Comparison of ENCODE assay signal across 3 cellular contexts in the genomic region with DNA sequence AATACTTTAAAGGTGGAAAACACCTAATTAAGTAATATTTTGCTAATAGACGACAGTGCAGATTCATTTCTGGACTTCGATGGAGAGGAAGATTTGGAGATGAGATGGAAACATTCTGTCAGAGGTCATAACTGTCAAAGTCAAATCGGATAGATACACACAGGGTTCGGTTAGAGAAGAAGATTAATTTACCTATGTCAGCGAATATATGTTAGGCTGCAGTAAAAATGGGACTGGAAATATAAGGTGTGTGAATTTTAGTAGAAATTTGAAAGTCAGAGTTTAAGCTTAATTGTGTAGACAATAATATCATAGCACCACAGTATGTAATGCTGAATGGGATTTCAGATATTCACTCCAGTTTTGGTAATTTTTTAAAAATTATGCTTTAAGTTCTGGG.
TF ChIP-seq lines count a peak whose summit lies in the region.

No MANE protein-coding gene starts in this region.

TF ChIP-seq in HepG2, 621 proteins besides CTCF, POLR2A, EP300 and RAD21:
- TF ChIP-seq ZEB1 (IDR thresholded peaks at IDR 0.05; ENCODE audit: insufficient replicate concordance, low read depth), result no peak
- peak; percentile 61 to 81 for TF ChIP-seq MAFK (conservative IDR thresholded peaks at IDR 0.05 in 1 of 2, IDR thresholded peaks at IDR 0.05 in 1 of 2; ENCODE audit: low read length in 2 of 2)
- peak; percentile 65 for TF ChIP-seq MAFF (IDR thresholded peaks at IDR 0.05; ENCODE audit: low read depth, low read length)
- no peak for TF ChIP-seq ZNF792 (CRISPR knock-in tag; IDR thresholded peaks at IDR 0.05)
- TF ChIP-seq ZNF768 (CRISPR knock-in tag; IDR thresholded peaks at IDR 0.05), result no peak
- no peak for TF ChIP-seq CAMTA2 (CRISPR knock-in tag; IDR thresholded peaks at IDR 0.05; ENCODE audit: borderline replicate concordance)
- TF ChIP-seq SRSF4 (IDR thresholded peaks at IDR 0.05; ENCODE audit: low read depth, low read length, poor library complexity, severe bottlenecking), result no peak

TF ChIP-seq in A549, 52 proteins besides CTCF, POLR2A, EP300 and RAD21:
- TF ChIP-seq MAFK (IDR thresholded peaks at IDR 0.05; ENCODE audit: partially characterized antibody), result peak; percentile 53
- no peak for TF ChIP-seq FOSL2 (IDR thresholded peaks at IDR 0.05)
- TF ChIP-seq FOSL2 (CRISPR knock-in tag; IDR thresholded peaks at IDR 0.05), result no peak

TF ChIP-seq in IMR-90, 13 proteins besides CTCF, POLR2A, EP300 and RAD21:
- TF ChIP-seq CHD1 (IDR thresholded peaks at IDR 0.05; ENCODE audit: low read depth, low read length) (no peak), MAFK (IDR thresholded peaks at IDR 0.05; ENCODE audit: low read depth, low read length) (peak; percentile 71)
